9 cellular contexts compared by ENCODE assay signal in genomic region chr18:12726774-12727550, GRCh38. TPM values are rescaled to one million over a fixed set of nuclear protein-coding genes. Genes with fewer than 3 reads are reported as not detected.
DNase-seq lines count a peak whose midpoint lies in the region; ATAC-seq and TF ChIP-seq lines count a peak whose summit lies in the region.
"Had no signal": no experiment of that assay in that cellular context is flagged by ENCODE, and none has a peak within 500 bp of the region (broad histone marks: within the 10 kb centered on the region; RNA-seq: fewer than 3 reads in every experiment).

No MANE protein-coding gene starts in this region.

- H2AFZ ChIP-seq in OCI-LY1 (ENCODE audit: low read length), result no peak overlapping the region

- H3K36me3 ChIP-seq in OCI-LY1 (ENCODE audit: insufficient read depth, low read length) (peaks cover 48% of the 10 kb centered on the region), esophagus squamous epithelium (peaks cover 0 to 51% (median 14%) of the 10 kb centered on the region in 3 donors), tibial artery (peaks cover 36 to 43% (median 43%) of the 10 kb centered on the region in 3 donors)

- no peaks in the 10 kb centered on the region for H4K20me1 ChIP-seq in OCI-LY1 (ENCODE audit: insufficient read depth, low read length)

- H3K9ac ChIP-seq in OCI-LY1 (ENCODE audit: low read length), result no peak overlapping the region

- H3K27me3 ChIP-seq in OCI-LY1 (ENCODE audit: insufficient read depth, low read length) (no peaks in the 10 kb centered on the region), esophagus squamous epithelium (no peaks in the 10 kb centered on the region), tibial artery (no peaks in the 10 kb centered on the region)

- no peaks in the 10 kb centered on the region for H3K9me3 ChIP-seq in OCI-LY1 (ENCODE audit: low read length)
- H3K9me3 ChIP-seq in esophagus squamous epithelium, result no peaks in the 10 kb centered on the region
- no peaks in the 10 kb centered on the region for H3K9me3 ChIP-seq in tibial artery

- no peak overlapping the region for H3K27ac ChIP-seq in OCI-LY1 (ENCODE audit: low read depth, low read length, poor library complexity, severe bottlenecking)
- no peak overlapping the region for H3K27ac ChIP-seq in esophagus squamous epithelium
- no peak overlapping the region for H3K27ac ChIP-seq in tibial artery
- H3K27ac ChIP-seq: SK-N-MC had no signal

- H3K36me3 Mint-ChIP-seq in nephron progenitor cell (ENCODE audit: low read depth), result peaks cover 36% of the 10 kb centered on the region

- no peak overlapping the region for H3K4me3 Mint-ChIP-seq in nephron progenitor cell

- peaks cover 33% of the 10 kb centered on the region for H3K9me3 Mint-ChIP-seq in nephron progenitor cell

- no peak overlapping the region for H3K4me2 ChIP-seq in OCI-LY1 (ENCODE audit: low read length)

- no peaks in the 10 kb centered on the region for H3K4me1 Mint-ChIP-seq in nephron progenitor cell

- H3K27me3 Mint-ChIP-seq in nephron progenitor cell (ENCODE audit: low read depth, poor library complexity), result peaks cover 3% of the 10 kb centered on the region

- H3K9me2 ChIP-seq in OCI-LY1 (ENCODE audit: low read depth, low read length), result no peaks in the 10 kb centered on the region

- H3K4me1 ChIP-seq in OCI-LY1 (ENCODE audit: insufficient read depth, low read length, severe bottlenecking) (no peaks in the 10 kb centered on the region), esophagus squamous epithelium (no peaks in the 10 kb centered on the region), tibial artery (no peaks in the 10 kb centered on the region)

- intact Hi-C loops in esophagus squamous epithelium (cut with DNase I), result loop anchor here (2.0 kb wide), 1 partner anchor 208 kb away; no protein-coding TSS in a partner anchor
- intact Hi-C loops in tibial artery (cut with DNase I; ENCODE audit: low total_unique reads), result loop anchor here (2.0 to 5.0 kb wide), 2 partner anchors 165 to 208 kb away; no protein-coding TSS in a partner anchor

- no peaks in the 10 kb centered on the region; the same call in 1 of the 2 replicates for H3F3A ChIP-seq in OCI-LY1 (ENCODE audit: insufficient read depth, low read length)

- TF ChIP-seq CTCF in OCI-LY1 (IDR thresholded peaks at IDR 0.05; ENCODE audit: low read length) (peak; percentile 99), esophagus squamous epithelium (IDR thresholded peaks at IDR 0.05) (peak; percentile 80 to 94 (median 90)), nephron progenitor cell (IDR thresholded peaks at IDR 0.05) (peak; percentile 91), tibial artery (IDR thresholded peaks at IDR 0.05) (peak; percentile 87 to 92)

- no peak for ATAC-seq in HG02610 (IDR thresholded peaks at IDR 0.05; ENCODE audit: unreplicated experiment)

- no peak for TF ChIP-seq POLR2A in esophagus squamous epithelium (IDR thresholded peaks at IDR 0.05)

- WGBS in esophagus squamous epithelium, 2 donors, result 59 to 62% methylated on average over 14 of the region's 14 CpGs

- H3K4me3 ChIP-seq in OCI-LY1 (ENCODE audit: low read depth, low read length, poor library complexity, severe bottlenecking), result no peak overlapping the region
- H3K4me3 ChIP-seq in esophagus squamous epithelium, result no peak overlapping the region
- H3K4me3 ChIP-seq in tibial artery, result no peak overlapping the region
- H3K4me3 ChIP-seq: SK-N-MC had no signal

- H3K27ac Mint-ChIP-seq in nephron progenitor cell, result no peak overlapping the region

- no peaks in the 10 kb centered on the region for H3K79me2 ChIP-seq in OCI-LY1 (ENCODE audit: insufficient read depth, low read length)

- peak; percentile 72 for DNase-seq in COLO829 (ENCODE audit: low spot score)
- peak; percentile 58 for DNase-seq in HPDE6-E6E7 (ENCODE audit: extremely low spot score)
- DNase-seq in activated T-cell treated with anti-CD3 and anti-CD28 coated beads for 4 hours, result peak; percentile 52
- DNase-seq in esophagus squamous epithelium (lab: John Stamatoyannopoulos, UW), result no peak
- peak; percentile 76 for DNase-seq in nephron progenitor cell
- peak in 1 of 2 donors; percentile 46 for DNase-seq in tibial artery

RNA-seq across cellular contexts. Expression of gene PSMG2, which starts 24.1 kb away (rescaled TPM):
- total RNA-seq in esophagus squamous epithelium, result 10 to 100 TPM; 41.6 to 89.9 (median 71.2) TPM

RNA-seq across cellular contexts. Expression of gene CEP76, which starts 24.4 kb away (rescaled TPM):
- 10 to 100 TPM; 10.7 to 13.6 (median 11.6) TPM for total RNA-seq in esophagus squamous epithelium
